Comparison of ENCODE assay signal across 8 cellular contexts in the genomic region with DNA sequence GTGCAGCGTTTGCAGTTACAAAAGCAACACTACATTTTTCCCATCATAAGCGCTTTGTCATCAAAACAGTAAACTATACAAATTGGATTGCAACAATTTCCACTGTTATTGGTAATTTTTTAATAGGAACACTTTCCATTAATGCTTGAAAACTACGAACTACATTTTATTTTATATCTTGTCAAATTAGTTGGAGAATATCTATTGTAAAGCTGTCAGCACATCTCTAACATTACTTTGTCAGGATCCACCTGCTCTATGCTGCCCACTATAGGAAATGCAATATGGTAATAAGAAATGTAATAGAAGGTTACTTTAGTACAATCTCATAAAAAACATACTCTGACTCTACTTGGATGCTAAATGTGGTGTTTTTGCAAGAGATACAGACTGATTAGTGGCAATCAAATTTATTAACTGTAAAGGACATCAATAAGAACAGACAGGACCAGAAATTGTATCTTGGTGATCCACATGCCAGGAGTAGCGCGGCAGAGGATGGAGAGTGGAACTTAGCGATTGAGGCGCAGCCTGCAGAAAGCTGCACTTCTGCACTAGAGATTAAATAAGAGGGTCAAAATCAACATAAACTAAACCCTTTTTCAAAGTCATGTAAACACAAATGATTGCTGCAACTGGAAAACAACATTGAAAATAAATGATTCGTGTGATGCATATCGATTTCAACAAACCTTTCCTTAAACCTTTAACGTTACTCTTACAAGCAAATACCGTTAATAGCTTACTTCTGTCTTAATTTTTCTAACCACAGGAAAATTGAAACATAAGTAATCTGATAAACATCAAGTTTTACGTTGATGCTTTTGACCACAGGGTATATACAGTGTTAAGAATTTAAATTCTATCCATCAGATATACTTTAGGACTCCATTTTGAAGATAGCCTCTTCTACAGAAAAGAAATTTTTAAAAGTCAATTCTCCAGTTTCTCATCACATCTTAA. TPM values are rescaled to one million over a fixed set of nuclear protein-coding genes. Genes with fewer than 3 reads are reported as not detected.
A peak's percentile ranks its signal among the peaks of the same experiment; 100 is the strongest.
DNase-seq lines count a peak whose midpoint lies in the region; ATAC-seq and TF ChIP-seq lines count a peak whose summit lies in the region.

No MANE protein-coding gene starts in this region.

- peak overlapping the region; percentile 99 for H3K27ac Mint-ChIP-seq in HFFc6

- peak; percentile 84 for TF ChIP-seq CTCF in HFFc6 (IDR thresholded peaks at IDR 0.05)

- 0 out of 2 replicates have a peak, but pooled peaks cover 2% of the 10 kb centered on the region for H3K27me3 Mint-ChIP-seq in HFFc6 (ENCODE audit: insufficient read depth)

- H3K36me3 Mint-ChIP-seq in HFFc6 (ENCODE audit: low read depth) = 0 out of 2 replicates have a peak, but pooled peaks cover 4% of the 10 kb centered on the region

- no peaks in the 10 kb centered on the region for H3K9me3 ChIP-seq in iPS-15b (ENCODE audit: control insufficient read depth, insufficient read depth, low read length)

- peak overlapping the region; percentile 92 for H3K4me3 Mint-ChIP-seq in HFFc6

- H3K9me3 Mint-ChIP-seq in HFFc6 = no peaks in the 10 kb centered on the region

- ATAC-seq in left lobe of liver = no peak

- H3K4me1 Mint-ChIP-seq in HFFc6 (ENCODE audit: low read depth) = peaks cover 23% of the 10 kb centered on the region

- DNase-seq in DMS53 (lab: John Stamatoyannopoulos, UW) (peak; percentile 86), HFFc6 (peak; percentile 51), NCI-H774 (lab: John Stamatoyannopoulos, UW) (peak; percentile 33), skeletal muscle cell (ENCODE audit: low read depth) (no peak), epidermal melanocyte (ENCODE audit: insufficient read length, low spot score) (no peak), left lobe of liver (ENCODE audit: low spot score) (no peak)

- H3K27me3 ChIP-seq in iPS-15b (ENCODE audit: control insufficient read depth, insufficient read depth, low read length) = no peaks in the 10 kb centered on the region

- H3K36me3 ChIP-seq in iPS-15b (ENCODE audit: control insufficient read depth, insufficient read depth, low read length) = no peaks in the 10 kb centered on the region

- H3K4me1 ChIP-seq in iPS-15b (ENCODE audit: control insufficient read depth, insufficient read depth, low read length) = no peaks in the 10 kb centered on the region

- H3K27ac ChIP-seq in angular gyrus (ENCODE audit: low read depth, low read length) = peak overlapping the region; percentile 94

- peak overlapping the region; percentile 80 for H3K4me3 ChIP-seq in iPS-15b (ENCODE audit: low read depth, low read length)
- peak overlapping the region; percentile 69 for H3K4me3 ChIP-seq in skeletal muscle cell (ENCODE audit: low read depth, low read length)

- peak overlapping the region; percentile 84 for H3K9ac ChIP-seq in iPS-15b (ENCODE audit: low read depth, low read length)

RNA-seq across cellular contexts. Expression of a gene that starts 3.6 kb away (rescaled TPM):
- total RNA-seq in HFFc6 (2021; fragmentation: NEBNext Ultra II Directional; extraction: Animal tissue kit (Norgen Biotek cat#: 25700)) = 10 to 100 TPM; 11.5 to 15.6 (median 14.0) TPM
- total RNA-seq in left lobe of liver = 9.4 TPM

Comparison
In these comparisons a context has a peak if more than half of its experiments do, and no peak if none do; other contexts are left out.
1. DNase-seq: peak in DMS53 (single experiment), HFFc6 (single experiment) and NCI-H774 (single experiment); none in skeletal muscle cell (single experiment), epidermal melanocyte (single experiment) and left lobe of liver (single experiment).